ENCODE assay signal across 15 cellular contexts in the genomic region with DNA sequence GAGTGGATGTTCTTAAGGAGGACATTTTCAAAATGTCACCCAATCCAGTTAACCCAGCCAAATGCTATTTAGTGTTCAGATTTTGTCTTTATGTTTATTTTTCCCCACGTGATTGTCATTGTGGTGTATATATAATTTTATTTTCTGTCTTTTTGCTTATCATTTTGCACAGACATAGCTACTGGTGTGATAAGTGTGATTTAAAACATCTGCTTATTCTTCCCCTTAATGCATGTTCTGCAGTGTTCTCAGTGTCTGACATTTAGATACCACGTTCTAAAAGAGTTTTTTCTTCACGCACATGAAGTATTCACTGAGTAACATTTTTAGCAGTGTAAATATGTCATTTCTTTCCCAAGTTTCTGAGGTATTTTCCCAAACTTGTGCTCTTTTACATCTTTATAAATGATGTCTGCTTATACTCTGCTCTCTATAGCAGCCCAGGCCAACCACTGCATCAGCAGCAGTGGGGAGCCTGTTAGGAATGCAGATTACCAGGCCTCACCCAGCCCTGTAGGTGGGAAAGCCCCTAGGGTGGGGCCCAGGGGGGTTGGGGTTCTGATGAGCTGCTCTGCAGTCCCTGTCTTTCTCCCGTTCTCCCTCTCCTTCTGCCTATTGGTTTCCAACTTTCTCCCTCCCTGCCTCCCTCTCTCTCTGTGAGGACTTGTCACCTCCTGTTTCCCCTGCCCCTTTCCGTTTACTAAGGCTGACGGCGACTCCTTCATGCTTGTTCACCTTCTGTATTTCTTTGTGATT.
"Had no signal": no experiment of that assay in that cellular context is flagged by ENCODE, and none has a peak within 500 bp of the region (broad histone marks: within the 10 kb centered on the region; RNA-seq: fewer than 3 reads in every experiment).

No MANE protein-coding gene starts in this region.

- H3K27me3 Mint-ChIP-seq: activated naive CD4-positive, alpha-beta T cell treated with anti-CD3 and anti-CD28 coated beads, Interleukin-2, amount 50 U/mL, for 24 hours had no signal

- H3K27ac ChIP-seq: adrenal gland, esophagus squamous epithelium, ovary, sigmoid colon, thyroid gland had no signal

- H3K4me3 Mint-ChIP-seq: activated naive CD4-positive, alpha-beta T cell treated with anti-CD3 and anti-CD28 coated beads, Interleukin-2, amount 50 U/mL, for 24 hours; activated T-cell treated with anti-CD3 and anti-CD28 coated beads, Interleukin-2, amount 50 U/mL, for 4 hours; stimulated activated effector memory CD8-positive, alpha-beta T cell treated with anti-CD3 and anti-CD28 coated beads, Interleukin-12 subunit alpha, Interleukin-12 subunit beta, amount 100 ng/mL, for 72 hours; T-helper 2 cell treated with Interferon-gamma antibody and Interleukin-4, amounts not matched to agents 5 μg/mL and 100 μg/mL, for 36 hours had no signal

- H3K36me3 ChIP-seq: adrenal gland, esophagus squamous epithelium, ovary, sigmoid colon, thyroid gland had no signal

- H3K4me1 ChIP-seq: adrenal gland, esophagus squamous epithelium, sigmoid colon had no signal

- DNase-seq: activated CD4-positive, alpha-beta T cell treated with anti-CD3 and anti-CD28 coated beads, Interleukin-2, amount 50 U/mL, for 1 hour; activated T-cell treated with anti-CD3 and anti-CD28 coated beads, Interleukin-2, amount 50 U/mL, for 4 hours; esophagus squamous epithelium; hippocampal formation; left ventricle myocardium superior; mesendoderm; ovary; sigmoid colon; stimulated activated CD4-positive, alpha-beta T cell treated with anti-CD3 and anti-CD28 coated beads, Interleukin-1b, Interleukin-23, amount 100 ng/mL, for 48 hours; SW 1271; thyroid gland had no signal

- H3K27ac Mint-ChIP-seq: activated naive CD4-positive, alpha-beta T cell treated with anti-CD3 and anti-CD28 coated beads, Interleukin-2, amount 50 U/mL, for 24 hours; stimulated activated effector memory CD8-positive, alpha-beta T cell treated with anti-CD3 and anti-CD28 coated beads, Interleukin-12 subunit alpha, Interleukin-12 subunit beta, amount 100 ng/mL, for 72 hours; T-helper 2 cell treated with Interferon-gamma antibody and Interleukin-4, amounts not matched to agents 5 μg/mL and 100 μg/mL, for 36 hours had no signal

- H3K4me1 Mint-ChIP-seq: activated naive CD4-positive, alpha-beta T cell treated with anti-CD3 and anti-CD28 coated beads, Interleukin-2, amount 50 U/mL, for 24 hours; stimulated activated effector memory CD8-positive, alpha-beta T cell treated with anti-CD3 and anti-CD28 coated beads, Interleukin-12 subunit alpha, Interleukin-12 subunit beta, amount 100 ng/mL, for 72 hours had no signal

- H3K27me3 ChIP-seq: adrenal gland, esophagus squamous epithelium, ovary, sigmoid colon, thyroid gland had no signal

- H3K9me3 ChIP-seq: adrenal gland, esophagus squamous epithelium, ovary, sigmoid colon, thyroid gland had no signal

- H3K36me3 Mint-ChIP-seq: activated naive CD4-positive, alpha-beta T cell treated with anti-CD3 and anti-CD28 coated beads, Interleukin-2, amount 50 U/mL, for 24 hours; stimulated activated effector memory CD8-positive, alpha-beta T cell treated with anti-CD3 and anti-CD28 coated beads, Interleukin-12 subunit alpha, Interleukin-12 subunit beta, amount 100 ng/mL, for 72 hours had no signal

- H3K4me3 ChIP-seq: adrenal gland, esophagus squamous epithelium, ovary, sigmoid colon, thyroid gland had no signal

- H3K9me3 Mint-ChIP-seq: activated naive CD4-positive, alpha-beta T cell treated with anti-CD3 and anti-CD28 coated beads, Interleukin-2, amount 50 U/mL, for 24 hours; activated T-cell treated with anti-CD3 and anti-CD28 coated beads, Interleukin-2, amount 50 U/mL, for 4 hours; stimulated activated effector memory CD8-positive, alpha-beta T cell treated with anti-CD3 and anti-CD28 coated beads, Interleukin-12 subunit alpha, Interleukin-12 subunit beta, amount 100 ng/mL, for 72 hours; T-helper 2 cell treated with Interferon-gamma antibody and Interleukin-4, amounts not matched to agents 5 μg/mL and 100 μg/mL, for 36 hours had no signal
